11 cellular contexts compared by ENCODE assay signal in the genomic region with DNA sequence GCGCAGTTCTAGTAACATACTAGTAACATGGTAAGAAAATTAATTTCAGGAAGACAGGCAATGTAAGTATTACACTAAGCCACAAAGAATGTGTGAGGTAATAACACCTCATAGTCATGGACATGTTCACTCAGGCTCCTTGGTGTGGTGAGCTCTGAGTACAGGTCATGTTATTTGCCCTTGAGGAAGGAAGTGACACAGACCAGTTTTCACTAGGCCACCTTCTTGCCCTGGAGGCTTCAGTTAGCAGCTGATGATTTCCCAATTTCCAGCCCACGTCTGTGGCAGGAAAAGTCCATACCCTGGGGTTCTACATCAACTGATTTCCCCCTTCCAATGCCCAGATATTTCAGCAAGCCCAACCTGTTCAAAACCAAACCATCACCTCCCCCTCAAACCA. TPM values are rescaled to one million over a fixed set of nuclear protein-coding genes. Genes with fewer than 3 reads are reported as not detected.
DNase-seq lines count a peak whose midpoint lies in the region; TF ChIP-seq lines count a peak whose summit lies in the region.
"Had no signal": no experiment of that assay in that cellular context is flagged by ENCODE, and none has a peak within 500 bp of the region (broad histone marks: within the 10 kb centered on the region; RNA-seq: fewer than 3 reads in every experiment).

No MANE protein-coding gene starts in this region.

- peak; percentile 14 for DNase-seq in DMS53 (lab: John Stamatoyannopoulos, UW)
- no peak for DNase-seq in DMS53 treated with DMSO at 0.1 percent for 48 hours (lab: John Stamatoyannopoulos, UW; ENCODE audit: unreplicated experiment)
- peak; percentile 63 for DNase-seq in SKM-1 treated with dmso at 0.1 percent for 144 hours (lab: John Stamatoyannopoulos, UW; ENCODE audit: unreplicated experiment)
- DNase-seq in right atrium auricular region (ENCODE audit: low spot score), result no peak
- no peak for DNase-seq in thyroid gland
- no peak for DNase-seq in NCI-H2227 treated with DMSO at 0.1 percent for 48 hours (lab: John Stamatoyannopoulos, UW)
- DNase-seq in activated CD8-positive, alpha-beta memory T cell treated with anti-CD3 and anti-CD28 coated beads, Interleukin-2, amount 50 U/mL, for 4 hours, result no peak
- DNase-seq in pons (ENCODE audit: low spot score), result no peak

- peak overlapping the region; percentile 15 to 74 for H3K27ac ChIP-seq in right atrium auricular region
- peak overlapping the region; percentile 33 to 66 (median 55) for H3K27ac ChIP-seq in thyroid gland
- H3K27ac ChIP-seq: 22Rv1 had no signal

- H3K27me3 ChIP-seq in right atrium auricular region (no peaks in the 10 kb centered on the region), thyroid gland (no peaks in the 10 kb centered on the region)

- no peaks in the 10 kb centered on the region for H3K36me3 ChIP-seq in right atrium auricular region
- H3K36me3 ChIP-seq in thyroid gland, result no peaks in the 10 kb centered on the region

- no peak for TF ChIP-seq CTCF in right atrium auricular region (IDR thresholded peaks at IDR 0.05)
- no peak for TF ChIP-seq CTCF in thyroid gland (IDR thresholded peaks at IDR 0.05)

- no peak overlapping the region for H3K4me3 ChIP-seq in right atrium auricular region
- no peak overlapping the region for H3K4me3 ChIP-seq in thyroid gland (replicated peaks in 1 of 3)

- intact Hi-C loops in thyroid gland (cut with DNase I), result loop anchor here (5.0 kb wide), 1 partner anchor 209 kb away; no protein-coding TSS in a partner anchor

- 80 to 100% methylated on average over 2 of the region's 2 CpGs for WGBS in thyroid gland, 2 donors

- H3K9me3 ChIP-seq in right atrium auricular region (no peaks in the 10 kb centered on the region), thyroid gland (no peaks in the 10 kb centered on the region)

- peaks cover 0 to 16% of the 10 kb centered on the region in 2 donors for H3K4me1 ChIP-seq in right atrium auricular region
- H3K4me1 ChIP-seq in thyroid gland, result peaks cover 5 to 38% of the 10 kb centered on the region in 2 donors

- no peak for TF ChIP-seq POLR2A in thyroid gland (IDR thresholded peaks at IDR 0.05)

RNA-seq across cellular contexts. Expression of gene APOO, which starts 6.7 kb away (rescaled TPM):
- total RNA-seq in right atrium auricular region, result 10 to 100 TPM; 27.1 to 63.3 TPM
- total RNA-seq in thyroid gland, result 10 to 100 TPM; 12.6 to 34.8 (median 22.5) TPM

RNA-seq across cellular contexts. Expression of gene CXorf58, which starts 6.7 kb away (rescaled TPM):
- not detected for total RNA-seq in right atrium auricular region
- under 1 TPM in 1 of 4 donors, not detected in 3; 0.40 TPM for total RNA-seq in thyroid gland
- total RNA-seq: activated CD4-positive, alpha-beta T cell treated with anti-CD3 and anti-CD28 coated beads, Interleukin-2, amount 10 ng/mL, durations not matched to agents 7 days and 5 days; subcutaneous adipose tissue had no signal

Comparison
In these comparisons a context has a peak if more than half of its experiments do, and no peak if none do; other contexts are left out.
1. DNase-seq: peak in DMS53 (single experiment) and SKM-1 treated with dmso at 0.1 percent for 144 hours (single experiment); none in DMS53 treated with DMSO at 0.1 percent for 48 hours (single experiment), right atrium auricular region (single experiment), thyroid gland (0 of 2), NCI-H2227 treated with DMSO at 0.1 percent for 48 hours (single experiment), activated CD8-positive, alpha-beta memory T cell treated with anti-CD3 and anti-CD28 coated beads, Interleukin-2, amount 50 U/mL, for 4 hours (single experiment) and pons (single experiment).